In the genomic region with DNA sequence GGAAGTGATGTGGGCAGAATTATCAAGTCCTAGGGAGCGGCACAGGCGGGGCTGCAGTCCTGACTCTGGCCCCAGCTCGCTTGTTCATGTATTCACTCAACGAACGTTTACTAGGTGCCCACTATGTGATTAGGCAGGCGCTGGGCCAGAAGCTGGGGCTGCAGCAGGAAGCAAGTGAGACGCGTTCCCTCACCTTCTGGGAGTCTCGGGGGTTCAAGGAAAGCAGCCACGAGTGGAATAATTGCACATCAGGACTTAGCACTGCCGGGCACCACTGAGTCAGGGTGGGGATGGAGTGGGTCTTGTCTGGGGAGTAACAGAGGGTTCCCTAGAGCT, we compare ENCODE assay signal across 13 cellular contexts. TPM values are rescaled to one million over a fixed set of nuclear protein-coding genes. Genes with fewer than 3 reads are reported as not detected.
DNase-seq lines count a peak whose midpoint lies in the region; ATAC-seq, FAIRE-seq and TF ChIP-seq lines count a peak whose summit lies in the region.
"Had no signal": no experiment of that assay in that cellular context is flagged by ENCODE, and none has a peak within 500 bp of the region (broad histone marks: within the 10 kb centered on the region; RNA-seq: fewer than 3 reads in every experiment).

No MANE protein-coding gene starts in this region.

- peaks cover 7% of the 10 kb centered on the region for H3K4me1 Mint-ChIP-seq in astrocyte (ENCODE audit: low read depth, unreplicated experiment)
- peaks cover 11 to 18% (median 13%) of the 10 kb centered on the region in 7 donors for H3K4me1 Mint-ChIP-seq in naive thymus-derived CD4-positive, alpha-beta T cell

- H3K4me2 ChIP-seq in astrocyte (ENCODE audit: low read length), result peak overlapping the region; percentile 93

- in situ Hi-C loops in HAP-1 (cut with MboI; ENCODE audit: low sequenced_read_pairs), result no loop called here

- no peaks in the 10 kb centered on the region for H3K9me3 Mint-ChIP-seq in astrocyte (ENCODE audit: unreplicated experiment)
- no peaks in the 10 kb centered on the region for H3K9me3 Mint-ChIP-seq in naive thymus-derived CD4-positive, alpha-beta T cell
- H3K9me3 Mint-ChIP-seq: natural killer cell treated with Interleukin-12 subunit alpha and Interleukin-12 subunit beta and Interleukin-15 and Interleukin-18, amount 100 ng/mL, for 72 hours had no signal

- H3K9me3 ChIP-seq in BE2C (no peaks in the 10 kb centered on the region), HAP-1 (no peaks in the 10 kb centered on the region), astrocyte (ENCODE audit: insufficient read depth, low read depth, low read length) (no peaks in the 10 kb centered on the region)
- no peaks in the 10 kb centered on the region for H3K9me3 ChIP-seq in naive thymus-derived CD4-positive, alpha-beta T cell (ENCODE audit: control insufficient read depth in 2 of 3, low read length in 3 of 3)
- H3K9me3 ChIP-seq: upper lobe of left lung had no signal

- peak overlapping the region; percentile 85 for H2AFZ ChIP-seq in astrocyte (ENCODE audit: low read depth, low read length)

- peak overlapping the region; percentile 56 for H3K4me3 Mint-ChIP-seq in astrocyte (ENCODE audit: unreplicated experiment)
- peak overlapping the region in 2 of 10 donors; percentile 4 to 35 for H3K4me3 Mint-ChIP-seq in naive thymus-derived CD4-positive, alpha-beta T cell
- H3K4me3 Mint-ChIP-seq: natural killer cell treated with Interleukin-12 subunit alpha and Interleukin-12 subunit beta and Interleukin-15 and Interleukin-18, amount 100 ng/mL, for 72 hours had no signal

- no peaks in the 10 kb centered on the region for H3K36me3 ChIP-seq in BE2C
- H3K36me3 ChIP-seq in HAP-1 (replicated peaks), result no peaks in the 10 kb centered on the region
- no peaks in the 10 kb centered on the region for H3K36me3 ChIP-seq in astrocyte (ENCODE audit: insufficient read depth, low read length)
- no peaks in the 10 kb centered on the region for H3K36me3 ChIP-seq in naive thymus-derived CD4-positive, alpha-beta T cell (ENCODE audit: control insufficient read depth in 2 of 3, insufficient read depth in 3 of 3, low read length in 3 of 3)
- H3K36me3 ChIP-seq: SJSA1, upper lobe of left lung had no signal

- CTCF ChIA-PET in naive thymus-derived CD4-positive, alpha-beta T cell (lab: Charles Lee), result interaction anchor here (0.6 to 1.5 kb wide), 3 partner anchors 8 to 87 kb away, joined by 5 to 6 read pairs (median 5); no protein-coding TSS in a partner anchor

- no peaks in the 10 kb centered on the region for H3K27me3 Mint-ChIP-seq in astrocyte (ENCODE audit: low read depth, unreplicated experiment)
- no peaks in the 10 kb centered on the region for H3K27me3 Mint-ChIP-seq in naive thymus-derived CD4-positive, alpha-beta T cell
- H3K27me3 Mint-ChIP-seq: natural killer cell treated with Interleukin-12 subunit alpha and Interleukin-12 subunit beta and Interleukin-15 and Interleukin-18, amount 100 ng/mL, for 72 hours had no signal

- intact Hi-C loops in naive thymus-derived CD4-positive, alpha-beta T cell (cut with micrococcal nuclease), result loop anchor here (1.0 to 5.0 kb wide), 6 partner anchors 122 to 737 kb away; a partner anchor contains a TSS
- intact Hi-C loops in posterior vena cava (cut with DNase I), result no loop called here

- DNase-seq in BE2C (no peak), HAP-1 (ENCODE audit: low spot score in 2 of 2) (no peak), astrocyte (ENCODE audit: low read depth) (no peak), NCI-H1092 (lab: John Stamatoyannopoulos, UW) (no peak), NCI-H82 treated with DMSO at 0.1 percent for 48 hours (lab: John Stamatoyannopoulos, UW; ENCODE audit: unreplicated experiment) (no peak), posterior vena cava (ENCODE audit: low spot score) (no peak)
- DNase-seq in naive thymus-derived CD4-positive, alpha-beta T cell, result no peak
- DNase-seq: NCI-H2107 had no signal

- H3K9ac ChIP-seq in astrocyte (ENCODE audit: low read length), result no peak overlapping the region

- no peaks in the 10 kb centered on the region for H3K79me2 ChIP-seq in astrocyte (ENCODE audit: insufficient read depth, low read length)

- H3K27me3 ChIP-seq in BE2C (no peaks in the 10 kb centered on the region; the same call in 1 of the 2 replicates), HAP-1 (ENCODE audit: low read depth) (no peaks in the 10 kb centered on the region), astrocyte (ENCODE audit: insufficient read depth, low read length) (peaks cover 18% of the 10 kb centered on the region)
- H3K27me3 ChIP-seq in naive thymus-derived CD4-positive, alpha-beta T cell (ENCODE audit: control insufficient read depth in 2 of 2, insufficient read depth in 2 of 2, low read length in 2 of 2), result no peaks in the 10 kb centered on the region

- H3K27ac Mint-ChIP-seq in astrocyte (ENCODE audit: unreplicated experiment), result no peak overlapping the region
- H3K27ac Mint-ChIP-seq in naive thymus-derived CD4-positive, alpha-beta T cell, result peak overlapping the region in 2 of 9 donors; percentile 90 to 91
- H3K27ac Mint-ChIP-seq: natural killer cell treated with Interleukin-12 subunit alpha and Interleukin-12 subunit beta and Interleukin-15 and Interleukin-18, amount 100 ng/mL, for 72 hours had no signal

- H4K20me1 ChIP-seq in astrocyte (ENCODE audit: insufficient read depth, low read length), result no peaks in the 10 kb centered on the region

- POLR2A ChIA-PET in naive thymus-derived CD4-positive, alpha-beta T cell (lab: Charles Lee), result interaction anchor here (0.8 to 1.2 kb wide), 5 partner anchors 12 to 131 kb away, joined by 3 read pairs; no protein-coding TSS in a partner anchor

- H3K27ac ChIP-seq in astrocyte (ENCODE audit: low read depth, low read length), result no peak overlapping the region
- peak overlapping the region; percentile 82 for H3K27ac ChIP-seq in naive thymus-derived CD4-positive, alpha-beta T cell (ENCODE audit: low read depth, low read length)
- H3K27ac ChIP-seq: SJSA1 had no signal

- H3K36me3 Mint-ChIP-seq in astrocyte (ENCODE audit: low read depth, unreplicated experiment), result peaks cover 3% of the 10 kb centered on the region
- no peaks in the 10 kb centered on the region for H3K36me3 Mint-ChIP-seq in naive thymus-derived CD4-positive, alpha-beta T cell
- H3K36me3 Mint-ChIP-seq: natural killer cell treated with Interleukin-12 subunit alpha and Interleukin-12 subunit beta and Interleukin-15 and Interleukin-18, amount 100 ng/mL, for 72 hours had no signal

- no peak for TF ChIP-seq CTCF in BE2C (IDR thresholded peaks at IDR 0.05; ENCODE audit: low read depth, low read length)
- TF ChIP-seq CTCF in astrocyte (IDR thresholded peaks at IDR 0.05; ENCODE audit: insufficient read depth, low read depth, low read length), result no peak

- H3K4me3 ChIP-seq in BE2C (ENCODE audit: low read depth, low read length), result peak overlapping the region; percentile 72
- H3K4me3 ChIP-seq in HAP-1, result peak overlapping the region; percentile 53
- peak overlapping the region; percentile 52 for H3K4me3 ChIP-seq in astrocyte (ENCODE audit: insufficient read depth, low read depth, low read length)
- no peak overlapping the region for H3K4me3 ChIP-seq in naive thymus-derived CD4-positive, alpha-beta T cell (ENCODE audit: low read length)

- H3K4me1 ChIP-seq in BE2C, result 0 out of 2 replicates have a peak, but pooled peaks cover 2% of the 10 kb centered on the region
- H3K4me1 ChIP-seq in HAP-1, result peaks cover 6% of the 10 kb centered on the region
- H3K4me1 ChIP-seq in astrocyte (ENCODE audit: insufficient read depth, low read length), result peaks cover 6% of the 10 kb centered on the region
- H3K4me1 ChIP-seq in naive thymus-derived CD4-positive, alpha-beta T cell (ENCODE audit: control insufficient read depth in 2 of 2, insufficient read depth in 2 of 2, low read length in 2 of 2), result peaks cover 21 to 22% of the 10 kb centered on the region in 2 donors

- FAIRE-seq in astrocyte (lab: Jason Lieb, UNC), result no peak

- no peak for ATAC-seq in naive thymus-derived CD4-positive, alpha-beta T cell
- ATAC-seq in HG03280 (IDR thresholded peaks at IDR 0.05; ENCODE audit: unreplicated experiment), result no peak

RNA-seq across cellular contexts. Expression of a gene that starts 2.5 kb away (rescaled TPM):
- polyA plus RNA-seq in BE2C (2012; ENCODE audit: insufficient read depth, insufficient read length, low read depth), result 6.4 TPM
- total RNA-seq in astrocyte (6.2 TPM in 2 replicates), posterior vena cava (under 1 TPM; 0.19 to 0.57 TPM)
- 10 to 100 TPM in 4 of 5 experiments, 1 to 10 TPM in 1; 5.3 to 21.4 (median 19.2) TPM for total RNA-seq in naive thymus-derived CD4-positive, alpha-beta T cell
- polyA plus RNA-seq in naive thymus-derived CD4-positive, alpha-beta T cell, result under 1 TPM in 1 of 2 donors, not detected in 1; 0.03 TPM
- total RNA-seq: SJSA1 had no signal

RNA-seq across cellular contexts. Expression of a gene that starts 37.9 kb away (rescaled TPM):
- not detected for polyA plus RNA-seq in BE2C (2012; ENCODE audit: insufficient read depth, insufficient read length, low read depth)
- total RNA-seq in astrocyte (0.31 TPM in 1 of 2 replicates, not detected in the other), posterior vena cava (under 1 TPM in 1 of 2 donors, not detected in 1; 0.60 TPM)
- total RNA-seq in naive thymus-derived CD4-positive, alpha-beta T cell, result not detected
- polyA plus RNA-seq in naive thymus-derived CD4-positive, alpha-beta T cell, result under 1 TPM in 1 of 2 donors, not detected in 1; 0.41 TPM
- total RNA-seq: activated CD8-positive, alpha-beta memory T cell treated with anti-CD3 and anti-CD28 coated beads for 36 hours; natural killer cell treated with Interleukin-12 subunit alpha and Interleukin-12 subunit beta and Interleukin-15 and Interleukin-18, amount 100 ng/mL, for 72 hours had no signal

RNA-seq across cellular contexts. Expression of a gene that starts 44.9 kb away (rescaled TPM):
- polyA plus RNA-seq in BE2C (2012; ENCODE audit: insufficient read depth, insufficient read length, low read depth), result 97.8 TPM
- total RNA-seq in astrocyte, result 62.4 and 67.1 TPM in 2 replicates
- 10 to 100 TPM; 41.0 to 82.1 (median 54.9) TPM for total RNA-seq in naive thymus-derived CD4-positive, alpha-beta T cell
- 10 to 100 TPM; 23.6 to 37.3 TPM for polyA plus RNA-seq in naive thymus-derived CD4-positive, alpha-beta T cell
- 10 to 100 TPM; 34.1 to 49.2 TPM for total RNA-seq in posterior vena cava

RNA-seq across cellular contexts. Expression of a gene that starts 58.7 kb away (rescaled TPM):
- 4.9 TPM for polyA plus RNA-seq in BE2C (2012; ENCODE audit: insufficient read depth, insufficient read length, low read depth)
- total RNA-seq in astrocyte, result 1.4 TPM in 2 replicates
- total RNA-seq in naive thymus-derived CD4-positive, alpha-beta T cell, result 1 to 10 TPM; 1.5 to 3.9 (median 2.4) TPM
- under 1 TPM; 0.05 to 0.21 TPM for polyA plus RNA-seq in naive thymus-derived CD4-positive, alpha-beta T cell
- under 1 TPM; 0.52 to 0.65 TPM for total RNA-seq in posterior vena cava

Comparison
In these comparisons a context has a peak if more than half of its experiments do, and no peak if none do; other contexts are left out.
1. intact Hi-C loops: an anchor here in naive thymus-derived CD4-positive, alpha-beta T cell (1.0 to 5.0 kb wide); none called in posterior vena cava.